Comparison of ENCODE assay signal across 8 cellular contexts in the genomic region with DNA sequence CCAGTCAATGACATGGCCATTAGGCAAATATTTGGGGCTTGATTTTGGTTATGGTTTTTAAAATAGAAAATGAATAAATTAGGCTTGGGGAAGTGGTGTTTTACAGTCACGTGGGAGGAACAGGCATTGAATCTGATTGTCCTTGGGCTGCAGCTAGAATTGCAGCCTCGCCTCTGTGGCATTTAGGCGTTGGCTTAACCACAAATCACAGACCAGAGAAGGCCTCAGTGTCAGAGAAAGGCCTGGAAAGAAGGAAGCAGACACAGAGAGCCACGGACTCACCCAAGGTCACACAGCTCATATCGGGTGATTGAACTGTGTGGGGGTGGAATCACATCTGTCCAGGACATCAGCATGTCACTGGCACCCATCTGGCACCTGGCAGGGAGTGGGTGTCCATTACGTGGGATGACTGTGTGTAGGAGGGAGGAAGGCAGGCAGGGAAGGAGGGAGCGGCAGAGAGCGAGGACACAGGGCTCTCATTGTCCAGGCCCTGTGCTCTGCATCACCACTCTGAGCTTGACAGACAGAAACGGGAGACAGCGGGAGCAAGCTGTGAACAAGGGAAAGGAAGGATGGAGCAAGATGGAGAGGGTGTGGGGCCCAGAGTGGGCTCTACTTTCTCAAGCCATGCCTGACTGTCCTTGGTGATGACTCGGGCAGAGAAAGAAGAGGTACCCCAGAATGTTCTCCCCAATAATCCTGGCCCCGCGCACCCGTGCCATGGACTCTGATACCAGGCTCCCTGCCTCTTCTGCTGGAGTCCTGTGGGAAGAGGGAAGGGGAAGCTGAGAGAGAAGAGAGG.
DNase-seq lines count a peak whose midpoint lies in the region; ATAC-seq and TF ChIP-seq lines count a peak whose summit lies in the region.

No MANE protein-coding gene starts in this region.

- no peak for TF ChIP-seq CTCF in osteocyte (IDR thresholded peaks at IDR 0.05)

- H3K4me3 Mint-ChIP-seq in osteocyte (ENCODE audit: unreplicated experiment), result peak overlapping the region; percentile 1

- peaks cover under 1% of the 10 kb centered on the region for H3K27me3 Mint-ChIP-seq in osteocyte (ENCODE audit: unreplicated experiment)

- DNase-seq in ELR (ENCODE audit: low read depth), result peak; percentile 52
- peak; percentile 65 to 86 for DNase-seq in NOMO-1 (lab: John Stamatoyannopoulos, UW; ENCODE audit: unreplicated experiment in 2 of 2)
- peak; percentile 26 for DNase-seq in epithelial cell of prostate (ENCODE audit: low read depth, low spot score)
- DNase-seq in osteocyte (ENCODE audit: extremely low spot score, unreplicated experiment), result no peak
- no peak for DNase-seq in DMS53 treated with DMSO at 0.1 percent for 48 hours (lab: John Stamatoyannopoulos, UW; ENCODE audit: unreplicated experiment)
- no peak for DNase-seq in kidney glomerular epithelial cell (lab: John Stamatoyannopoulos, UW)
- no peak for DNase-seq in NCI-H2081 (lab: John Stamatoyannopoulos, UW)

- H3K27ac ChIP-seq in epithelial cell of prostate, result peak overlapping the region; percentile 90

- no peaks in the 10 kb centered on the region for H3K9me3 Mint-ChIP-seq in osteocyte (ENCODE audit: unreplicated experiment)

- peaks cover 30% of the 10 kb centered on the region for H3K4me1 Mint-ChIP-seq in osteocyte (ENCODE audit: unreplicated experiment)

- no peak for ATAC-seq in GM18517 (IDR thresholded peaks at IDR 0.05; ENCODE audit: unreplicated experiment)

- no peaks in the 10 kb centered on the region for H3K36me3 Mint-ChIP-seq in osteocyte (ENCODE audit: unreplicated experiment)

- H3K27ac Mint-ChIP-seq in osteocyte (ENCODE audit: unreplicated experiment), result peak overlapping the region; percentile 91

Comparison
In these comparisons a context has a peak if more than half of its experiments do, and no peak if none do; other contexts are left out.
1. DNase-seq: peak in ELR (single experiment), NOMO-1 (2 of 2) and epithelial cell of prostate (single experiment); none in osteocyte (single experiment), DMS53 treated with DMSO at 0.1 percent for 48 hours (single experiment), kidney glomerular epithelial cell (single experiment) and NCI-H2081 (0 of 2).